ENCODE assay signal across 19 cellular contexts in genomic region chr9:137817236-137818200, GRCh38.
"Had no signal": no experiment of that assay in that cellular context is flagged by ENCODE, and none has a peak within 500 bp of the region (broad histone marks: within the 10 kb centered on the region; RNA-seq: fewer than 3 reads in every experiment).

No MANE protein-coding gene starts in this region.

- DNase-seq: activated CD4-positive, alpha-beta T cell treated with anti-CD3 and anti-CD28 coated beads for 36 hours; activated CD4-positive, alpha-beta T cell treated with anti-CD3 and anti-CD28 coated beads, Interleukin-2, amount 50 U/mL, for 48 hours; activated CD8-positive, alpha-beta memory T cell treated with anti-CD3 and anti-CD28 coated beads, Interleukin-2, amount 10 ng/mL, durations not matched to agents 7 days and 5 days; activated naive CD4-positive, alpha-beta T cell treated with anti-CD3 and anti-CD28 coated beads, Interleukin-2, amount 10 ng/mL, durations not matched to agents 7 days and 5 days; foreskin fibroblast; left cardiac atrium; lower lobe of right lung; retina; SK-N-SH; stimulated activated CD4-positive, alpha-beta T cell treated with anti-CD3 and anti-CD28 coated beads, Interleukin-2, amount 100 ng/mL, for 48 hours; testis had no signal

- H3K27ac ChIP-seq: cardiac muscle cell, epithelial cell of prostate, lower lobe of right lung, testis had no signal

- H3K27me3 Mint-ChIP-seq: activated CD4-positive, alpha-beta T cell treated with anti-CD3 and anti-CD28 coated beads for 36 hours; activated CD8-positive, alpha-beta memory T cell treated with anti-CD3 and anti-CD28 coated beads, Interleukin-2, amount 10 ng/mL, durations not matched to agents 7 days and 5 days; activated naive CD4-positive, alpha-beta T cell treated with anti-CD3 and anti-CD28 coated beads, Interleukin-2, amount 10 ng/mL, durations not matched to agents 7 days and 5 days; type B pancreatic cell had no signal

- H3K9me3 ChIP-seq: SK-N-SH, testis had no signal

- H3K27ac Mint-ChIP-seq: activated CD4-positive, alpha-beta T cell treated with anti-CD3 and anti-CD28 coated beads for 36 hours; activated CD8-positive, alpha-beta memory T cell treated with anti-CD3 and anti-CD28 coated beads, Interleukin-2, amount 10 ng/mL, durations not matched to agents 7 days and 5 days; activated naive CD4-positive, alpha-beta T cell treated with anti-CD3 and anti-CD28 coated beads, Interleukin-2, amount 10 ng/mL, durations not matched to agents 7 days and 5 days; mesothelial cell of epicardium; nephron; WTC11 had no signal

- H3K4me2 ChIP-seq: SK-N-SH had no signal

- H3K4me1 Mint-ChIP-seq: activated CD4-positive, alpha-beta T cell treated with anti-CD3 and anti-CD28 coated beads for 36 hours; activated CD8-positive, alpha-beta memory T cell treated with anti-CD3 and anti-CD28 coated beads, Interleukin-2, amount 10 ng/mL, durations not matched to agents 7 days and 5 days; activated naive CD4-positive, alpha-beta T cell treated with anti-CD3 and anti-CD28 coated beads, Interleukin-2, amount 10 ng/mL, durations not matched to agents 7 days and 5 days; nephron; WTC11 had no signal

- H3K27me3 ChIP-seq: cardiac muscle cell, dorsolateral prefrontal cortex, testis had no signal

- H3K4me3 Mint-ChIP-seq: activated CD4-positive, alpha-beta T cell treated with anti-CD3 and anti-CD28 coated beads for 36 hours; activated CD8-positive, alpha-beta memory T cell treated with anti-CD3 and anti-CD28 coated beads, Interleukin-2, amount 10 ng/mL, durations not matched to agents 7 days and 5 days; activated naive CD4-positive, alpha-beta T cell treated with anti-CD3 and anti-CD28 coated beads, Interleukin-2, amount 10 ng/mL, durations not matched to agents 7 days and 5 days; mesothelial cell of epicardium; nephron; type B pancreatic cell; WTC11 had no signal

- H3K9ac ChIP-seq: SK-N-SH had no signal

- H3K4me3 ChIP-seq: cardiac muscle cell, dorsolateral prefrontal cortex, lower lobe of right lung, testis had no signal

- FAIRE-seq: colon had no signal

- ATAC-seq: activated CD4-positive, alpha-beta T cell treated with anti-CD3 and anti-CD28 coated beads for 36 hours; activated CD8-positive, alpha-beta memory T cell treated with anti-CD3 and anti-CD28 coated beads, Interleukin-2, amount 10 ng/mL, durations not matched to agents 7 days and 5 days; lower lobe of right lung; WTC11 had no signal

- H3K4me1 ChIP-seq: lower lobe of right lung, testis had no signal
